Comparison of ENCODE assay signal across 9 cellular contexts in genomic region chr15:100338971-100339444, GRCh38. TPM values are rescaled to one million over a fixed set of nuclear protein-coding genes. Genes with fewer than 3 reads are reported as not detected.
DNase-seq lines count a peak whose midpoint lies in the region; ATAC-seq, FAIRE-seq and TF ChIP-seq lines count a peak whose summit lies in the region.
"Had no signal": no experiment of that assay in that cellular context is flagged by ENCODE, and none has a peak within 500 bp of the region (broad histone marks: within the 10 kb centered on the region; RNA-seq: fewer than 3 reads in every experiment).

No MANE protein-coding gene starts in this region.

- no peaks in the 10 kb centered on the region for H3F3A ChIP-seq in DOHH2 (ENCODE audit: control insufficient read depth, insufficient read depth)

- H3K27me3 ChIP-seq in DOHH2 (ENCODE audit: control insufficient read depth, low read length) (no peaks in the 10 kb centered on the region), SJCRH30 (no peaks in the 10 kb centered on the region), astrocyte (ENCODE audit: insufficient read depth, low read length) (peaks cover 2% of the 10 kb centered on the region), hepatocyte (peaks cover 15% of the 10 kb centered on the region), gastrocnemius medialis (no peaks in the 10 kb centered on the region)

- in situ Hi-C loops in gastrocnemius medialis (cut with MboI; ENCODE audit: low sequenced_read_pairs in 4 of 4), result loop anchor here (5.0 to 10.0 kb wide), 2 partner anchors 404 to 407 kb away; no protein-coding TSS in a partner anchor

- H3K4me1 Mint-ChIP-seq in astrocyte (ENCODE audit: low read depth, unreplicated experiment), result peaks cover 6% of the 10 kb centered on the region

- H3K36me3 ChIP-seq in DOHH2 (ENCODE audit: control insufficient read depth, low read length), result no peaks in the 10 kb centered on the region
- no peaks in the 10 kb centered on the region for H3K36me3 ChIP-seq in SJCRH30
- no peaks in the 10 kb centered on the region for H3K36me3 ChIP-seq in astrocyte (ENCODE audit: insufficient read depth, low read length)
- no peaks in the 10 kb centered on the region for H3K36me3 ChIP-seq in hepatocyte (replicated peaks; ENCODE audit: insufficient read depth, low read depth)
- no peaks in the 10 kb centered on the region for H3K36me3 ChIP-seq in gastrocnemius medialis

- no peak overlapping the region for H3K9ac ChIP-seq in astrocyte (ENCODE audit: low read length)

- peaks cover 3% of the 10 kb centered on the region for H3K9me3 Mint-ChIP-seq in astrocyte (ENCODE audit: unreplicated experiment)
- H3K9me3 Mint-ChIP-seq: activated B cell treated with CpG ODN at 0.5 μM for 24 hours had no signal

- no peak for TF ChIP-seq POLR2A in gastrocnemius medialis (IDR thresholded peaks at IDR 0.05)

- H3K4me1 ChIP-seq in DOHH2 (ENCODE audit: control insufficient read depth, low read length) (no peaks in the 10 kb centered on the region), SJCRH30 (peaks cover 3% of the 10 kb centered on the region; the same call in 1 of the 2 replicates), astrocyte (ENCODE audit: insufficient read depth, low read length) (peaks cover 4% of the 10 kb centered on the region), hepatocyte (ENCODE audit: insufficient read depth) (no peaks in the 10 kb centered on the region), gastrocnemius medialis (peaks cover 7 to 10% of the 10 kb centered on the region in 2 donors)

- H3K27ac ChIP-seq in DOHH2 (ENCODE audit: low read depth, low read length), result no peak overlapping the region
- H3K27ac ChIP-seq in SJCRH30, result no peak overlapping the region
- H3K27ac ChIP-seq in astrocyte (ENCODE audit: low read depth, low read length), result no peak overlapping the region
- no peak overlapping the region for H3K27ac ChIP-seq in hepatocyte
- no peak overlapping the region for H3K27ac ChIP-seq in gastrocnemius medialis

- H2AFZ ChIP-seq in astrocyte (ENCODE audit: low read depth, low read length) (no peak overlapping the region), hepatocyte (no peak overlapping the region)

- peaks cover 4% of the 10 kb centered on the region for H3K36me3 Mint-ChIP-seq in astrocyte (ENCODE audit: low read depth, unreplicated experiment)

- H3K4me3 Mint-ChIP-seq in astrocyte (ENCODE audit: unreplicated experiment), result no peak overlapping the region

- H4K20me1 ChIP-seq in DOHH2 (ENCODE audit: control insufficient read depth, insufficient read depth, low read depth, low read length) (no peaks in the 10 kb centered on the region), astrocyte (ENCODE audit: insufficient read depth, low read length) (peaks cover 4% of the 10 kb centered on the region), hepatocyte (ENCODE audit: insufficient read depth, poor library complexity, severe bottlenecking) (no peaks in the 10 kb centered on the region)

- intact Hi-C loops in gastrocnemius medialis (cut with DNase I; ENCODE audit: low total_unique reads), result loop anchor here (2.0 kb wide), 1 partner anchor 410 kb away; no protein-coding TSS in a partner anchor

- DNase-seq in HTR-8/SVneo (ENCODE audit: insufficient read length, low spot score) (peak; percentile 52), SJCRH30 (peak; percentile 61 to 79), astrocyte (ENCODE audit: low read depth) (peak; percentile 72), hepatocyte (ENCODE audit: low spot score) (peak; percentile 91), gastrocnemius medialis (peak; percentile 40 to 56), dedifferentiated amniotic fluid mesenchymal stem cell (ENCODE audit: extremely low spot score) (no peak)
- DNase-seq: activated B cell treated with CpG ODN at 0.5 μM for 24 hours had no signal

- 12% methylated on average over 10 of the region's 10 CpGs for WGBS in hepatocyte (ENCODE audit: low lambda C conversion rate, missing lambda C conversion rate)

- H3K27ac Mint-ChIP-seq in astrocyte (ENCODE audit: unreplicated experiment), result no peak overlapping the region
- H3K27ac Mint-ChIP-seq: activated B cell treated with CpG ODN at 0.5 μM for 24 hours had no signal

- peaks cover 49% of the 10 kb centered on the region for H3K27me3 Mint-ChIP-seq in astrocyte (ENCODE audit: low read depth, unreplicated experiment)

- H3K9me2 ChIP-seq in DOHH2 (replicated peaks; ENCODE audit: control insufficient read depth, low read length) (no peaks in the 10 kb centered on the region), hepatocyte (replicated peaks; ENCODE audit: insufficient read depth) (no peaks in the 10 kb centered on the region)

- TF ChIP-seq CTCF in DOHH2 (IDR thresholded peaks at IDR 0.05; ENCODE audit: low read depth, low read length, poor library complexity, severe bottlenecking) (peak; percentile 16), astrocyte (IDR thresholded peaks at IDR 0.05; ENCODE audit: insufficient read depth, low read depth, low read length) (peak; percentile 70), hepatocyte (IDR thresholded peaks at IDR 0.05; ENCODE audit: poor library complexity) (peak; percentile 94), gastrocnemius medialis (IDR thresholded peaks at IDR 0.05 in 4 of 5, conservative IDR thresholded peaks at IDR 0.05 in 1 of 5) (peak; percentile 42 to 71 (median 60))

- no peak overlapping the region for H3K4me2 ChIP-seq in DOHH2 (ENCODE audit: low read length)
- H3K4me2 ChIP-seq in astrocyte (ENCODE audit: low read length), result peak overlapping the region; percentile 72
- peak overlapping the region; percentile 53 for H3K4me2 ChIP-seq in hepatocyte

- peak; percentile 42 to 49 for ATAC-seq in gastrocnemius medialis
- no peak for ATAC-seq in HG03571 (IDR thresholded peaks at IDR 0.05; ENCODE audit: unreplicated experiment)

- H3K4me3 ChIP-seq in DOHH2 (ENCODE audit: low read length) (no peak overlapping the region), SJCRH30 (no peak overlapping the region), astrocyte (ENCODE audit: insufficient read depth, low read depth, low read length) (no peak overlapping the region), hepatocyte (no peak overlapping the region), gastrocnemius medialis (no peak overlapping the region)

- H3K79me2 ChIP-seq in DOHH2 (ENCODE audit: control insufficient read depth, low read length) (no peaks in the 10 kb centered on the region), astrocyte (ENCODE audit: insufficient read depth, low read length) (no peaks in the 10 kb centered on the region), hepatocyte (no peaks in the 10 kb centered on the region)

- H3K9me3 ChIP-seq in DOHH2 (ENCODE audit: control insufficient read depth, insufficient read depth, low read length), result no peaks in the 10 kb centered on the region
- H3K9me3 ChIP-seq in SJCRH30 (replicated peaks), result no peaks in the 10 kb centered on the region
- no peaks in the 10 kb centered on the region for H3K9me3 ChIP-seq in astrocyte (ENCODE audit: insufficient read depth, low read depth, low read length)
- no peaks in the 10 kb centered on the region for H3K9me3 ChIP-seq in hepatocyte (ENCODE audit: low read depth)
- no peaks in the 10 kb centered on the region for H3K9me3 ChIP-seq in gastrocnemius medialis

- no peak for FAIRE-seq in HTR-8/SVneo (lab: Jason Lieb, UNC)
- FAIRE-seq in astrocyte (lab: Jason Lieb, UNC), result no peak

RNA-seq across cellular contexts. Expression of gene ADAMTS17, which starts 2.8 kb away (rescaled TPM):
- total RNA-seq in SJCRH30 (2014; rRNA removed; shearing (Covaris generic)), result 4.0 and 4.1 TPM in 2 replicates
- total RNA-seq in astrocyte, result 0.14 and 0.27 TPM in 2 replicates
- total RNA-seq in hepatocyte, result 2.7 and 3.7 TPM in 2 replicates
- 4.4 TPM in 2 replicates for polyA plus RNA-seq in hepatocyte
- 10 to 100 TPM in 3 of 4 donors, 1 to 10 TPM in 1; 5.0 to 16.2 (median 11.6) TPM for total RNA-seq in gastrocnemius medialis

Comparison
In these comparisons a context has a peak if more than half of its experiments do, and no peak if none do; other contexts are left out.
1. CTCF ChIP-seq: peak in every context shown above with its lines; median percentile 94 in hepatocyte; 70 in astrocyte; 60 in gastrocnemius medialis; 16 in DOHH2.